In the genomic region with DNA sequence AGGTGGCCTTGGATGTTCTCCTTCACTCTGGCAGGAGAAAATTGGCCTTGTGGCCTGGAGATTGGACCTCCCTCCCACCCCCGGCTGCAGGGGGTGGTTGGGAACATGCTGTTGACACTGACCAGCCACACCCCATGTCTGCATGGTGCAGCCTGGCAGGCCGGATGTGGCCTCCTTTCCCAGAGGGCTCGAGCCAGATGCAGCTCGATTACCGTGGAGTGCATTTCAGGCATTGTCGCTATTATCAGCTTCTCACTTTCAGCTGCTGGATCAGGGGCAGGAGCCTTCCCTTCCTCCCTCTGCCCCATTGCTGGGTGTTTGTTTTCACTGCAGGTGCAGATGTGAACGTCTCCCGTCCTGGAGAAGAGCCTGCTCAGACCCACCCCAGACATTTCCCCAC, we compare ENCODE assay signal across 19 cellular contexts.
A peak's percentile ranks its signal among the peaks of the same experiment; 100 is the strongest.
DNase-seq lines count a peak whose midpoint lies in the region; ATAC-seq and TF ChIP-seq lines count a peak whose summit lies in the region.
"Had no signal": no experiment of that assay in that cellular context is flagged by ENCODE, and none has a peak within 500 bp of the region (broad histone marks: within the 10 kb centered on the region; RNA-seq: fewer than 3 reads in every experiment).

No MANE protein-coding gene starts in this region.

- in situ Hi-C loops in gastrocnemius medialis (cut with MboI; ENCODE audit: low sequenced_read_pairs in 4 of 4): no loop called here

- no peak overlapping the region for H2AFZ ChIP-seq in GM23338
- H2AFZ ChIP-seq: hepatocyte had no signal

- H3K9me3 ChIP-seq in gastrocnemius medialis: no peaks in the 10 kb centered on the region
- H3K9me3 ChIP-seq: body of pancreas had no signal

- TF ChIP-seq POLR2A in gastrocnemius medialis (IDR thresholded peaks at IDR 0.05): peak in 1 of 2 donors; percentile 12

- peaks cover 10% of the 10 kb centered on the region for H3K27me3 Mint-ChIP-seq in GM23338 (ENCODE audit: insufficient read depth, low read depth, poor library complexity)

- H3K9me3 Mint-ChIP-seq in GM23338: no peaks in the 10 kb centered on the region
- H3K9me3 Mint-ChIP-seq: T-helper 1 cell treated with Interleukin-12 subunit alpha and Interleukin-12 subunit beta and Interleukin-4 antibody, amounts not matched to agents 30 μg/mL and 1 μg/mL, for 36 hours had no signal

- H3K4me1 Mint-ChIP-seq in GM23338: peaks cover 19% of the 10 kb centered on the region

- TF ChIP-seq CTCF in gastrocnemius medialis (IDR thresholded peaks at IDR 0.05 in 4 of 5, conservative IDR thresholded peaks at IDR 0.05 in 1 of 5): no peak
- no peak for TF ChIP-seq CTCF in GM23338 (conservative IDR thresholded peaks at IDR 0.05; ENCODE audit: low read depth in 2 of 2)

- intact Hi-C loops in gastrocnemius medialis (cut with DNase I; ENCODE audit: low total_unique reads): loop anchor here (2.0 kb wide), 1 partner anchor 19 kb away; no protein-coding TSS in a partner anchor

- H3K27ac Mint-ChIP-seq in GM23338: no peak overlapping the region
- H3K27ac Mint-ChIP-seq: T-helper 1 cell treated with Interleukin-12 subunit alpha and Interleukin-12 subunit beta and Interleukin-4 antibody, amounts not matched to agents 30 μg/mL and 1 μg/mL, for 36 hours had no signal

- H3K4me3 ChIP-seq in gastrocnemius medialis (no peak overlapping the region), GM23338 (no peak overlapping the region)
- H3K4me3 ChIP-seq: body of pancreas, esophagus muscularis mucosa, hepatocyte had no signal

- H3F3A ChIP-seq in GM23338 (replicated peaks; ENCODE audit: low read depth): no peaks in the 10 kb centered on the region

- no peaks in the 10 kb centered on the region for H3K79me2 ChIP-seq in GM23338 (replicated peaks; ENCODE audit: insufficient read depth)
- H3K79me2 ChIP-seq: hepatocyte had no signal

- H3K36me3 Mint-ChIP-seq in GM23338 (ENCODE audit: low read depth): no peaks in the 10 kb centered on the region; the same call in 1 of the 3 replicates

- ATAC-seq in gastrocnemius medialis: peak; percentile 88 to 89
- ATAC-seq in GM23338: no peak
- ATAC-seq in HG03175 (IDR thresholded peaks at IDR 0.05; ENCODE audit: unreplicated experiment): no peak
- ATAC-seq: body of pancreas, left lobe of liver, Panc1 had no signal

- peak; percentile 33 to 65 (median 46) for DNase-seq in NCI-H1417 (lab: John Stamatoyannopoulos, UW)
- DNase-seq in NCI-H1417 treated with DMSO at 0.1 percent for 48 hours (lab: John Stamatoyannopoulos, UW): no peak
- DNase-seq in NCI-H2029 treated with DMSO at 0.1 percent for 48 hours (lab: John Stamatoyannopoulos, UW): peak; percentile 38
- peak; percentile 54 for DNase-seq in SHP77 treated with DMSO at 0.1 percent for 48 hours (lab: John Stamatoyannopoulos, UW)
- peak; percentile 76 to 81 for DNase-seq in gastrocnemius medialis
- DNase-seq in GM23338 (ENCODE audit: low spot score): no peak
- no peak for DNase-seq in islet precursor cell
- DNase-seq: activated CD4-positive, CD25-positive, alpha-beta regulatory T cell treated with anti-CD3 and anti-CD28 coated beads, Interleukin-2, amount 50 U/mL, for 72 hours; activated naive CD4-positive, alpha-beta T cell treated with anti-CD3 and anti-CD28 coated beads, Interleukin-2, amount 50 U/mL, for 16 hours; body of pancreas; dermis blood vessel endothelial cell; NCI-H2227 treated with DMSO at 0.1 percent for 48 hours had no signal

- no peak overlapping the region for H3K4me3 Mint-ChIP-seq in GM23338
- H3K4me3 Mint-ChIP-seq: T-helper 1 cell treated with Interleukin-12 subunit alpha and Interleukin-12 subunit beta and Interleukin-4 antibody, amounts not matched to agents 30 μg/mL and 1 μg/mL, for 36 hours had no signal

- no peaks in the 10 kb centered on the region; the same call in 1 of the 2 replicates for H3K9me2 ChIP-seq in GM23338 (ENCODE audit: insufficient read depth)

- H3K4me2 ChIP-seq in GM23338: no peak overlapping the region
- H3K4me2 ChIP-seq: hepatocyte had no signal

- H3K27ac ChIP-seq in gastrocnemius medialis: peak overlapping the region; percentile 23 to 76 (median 48)
- no peak overlapping the region for H3K27ac ChIP-seq in GM23338 (ENCODE audit: low read depth)
- H3K27ac ChIP-seq: 22Rv1, body of pancreas, esophagus muscularis mucosa, hepatocyte had no signal

- H3K4me1 ChIP-seq in gastrocnemius medialis (peaks cover 13 to 15% of the 10 kb centered on the region in 2 donors), GM23338 (ENCODE audit: insufficient read depth) (no peaks in the 10 kb centered on the region; the same call in 1 of the 2 replicates)
- H3K4me1 ChIP-seq: body of pancreas, esophagus muscularis mucosa had no signal

- H3K27me3 ChIP-seq in gastrocnemius medialis: no peaks in the 10 kb centered on the region
- no peaks in the 10 kb centered on the region for H3K27me3 ChIP-seq in GM23338 (ENCODE audit: insufficient read depth)
- H3K27me3 ChIP-seq: body of pancreas had no signal

- H3K36me3 ChIP-seq in gastrocnemius medialis: no peaks in the 10 kb centered on the region
- H3K36me3 ChIP-seq in GM23338 (ENCODE audit: insufficient read depth): no peaks in the 10 kb centered on the region
- H3K36me3 ChIP-seq: esophagus muscularis mucosa had no signal

- no peaks in the 10 kb centered on the region for H4K20me1 ChIP-seq in GM23338 (replicated peaks; ENCODE audit: insufficient read depth)

TF ChIP-seq in GM23338, 12 proteins besides CTCF, POLR2A, EP300 and RAD21:
- no peak for TF ChIP-seq JUNB (IDR thresholded peaks at IDR 0.05; ENCODE audit: unreplicated experiment)
- TF ChIP-seq NANOG (IDR thresholded peaks at IDR 0.05; ENCODE audit: borderline replicate concordance): no peak

Comparison
In these comparisons a context has a peak if more than half of its experiments do, and no peak if none do; other contexts are left out.
1. DNase-seq: peak in NCI-H1417 (3 of 3), NCI-H2029 treated with DMSO at 0.1 percent for 48 hours (single experiment), SHP77 treated with DMSO at 0.1 percent for 48 hours (single experiment) and gastrocnemius medialis (2 of 2); none in NCI-H1417 treated with DMSO at 0.1 percent for 48 hours (single experiment), GM23338 (single experiment) and islet precursor cell (single experiment).
2. ATAC-seq: peak in gastrocnemius medialis (2 of 2); none in GM23338 (single experiment) and HG03175 (single experiment).